In the genomic region with DNA sequence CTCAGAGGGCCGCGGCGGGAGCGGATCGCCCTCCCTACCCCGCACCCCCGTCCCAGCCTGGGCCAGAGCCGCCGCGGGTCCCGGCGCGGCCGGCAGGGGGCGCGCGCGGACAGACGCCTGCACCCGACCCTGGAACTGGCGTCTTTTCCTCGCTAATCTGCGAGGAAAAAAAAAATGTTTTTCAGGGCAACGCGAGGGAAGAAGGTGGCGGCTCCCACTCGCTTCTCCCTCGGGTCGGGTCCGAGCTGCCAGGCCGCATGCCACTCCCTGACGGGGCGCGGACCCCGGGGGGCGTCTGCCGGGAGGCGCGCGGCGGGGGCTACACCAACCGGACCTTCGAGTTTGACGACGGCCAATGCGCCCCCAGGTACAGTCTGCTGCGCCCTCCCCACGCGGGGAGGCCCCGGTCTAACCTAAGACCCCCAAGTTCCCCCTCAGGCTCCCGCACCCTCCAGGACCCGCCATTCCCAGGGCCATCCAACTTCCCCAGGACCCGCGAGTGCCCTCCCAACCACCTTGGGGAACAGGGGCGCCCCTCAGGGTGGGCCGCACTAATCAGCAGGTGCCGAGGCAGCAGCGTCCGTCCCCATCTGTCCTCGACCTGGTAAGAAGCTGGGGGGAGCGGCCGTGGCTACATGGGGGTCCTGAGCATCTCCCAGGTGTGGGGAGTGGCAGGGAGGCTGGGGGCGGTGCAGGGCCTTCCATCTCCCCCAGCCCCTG, we compare ENCODE assay signal across 2 cellular contexts.
TF ChIP-seq lines count a peak whose summit lies in the region.

A gene (plus strand): TSS at position 184 of the 720 bp plus-strand sequence. CDS start 74 bp downstream, at position 258.

TF ChIP-seq in HCT116, 20 proteins besides CTCF, POLR2A, EP300 and RAD21:
- TF ChIP-seq, protein P1, sequence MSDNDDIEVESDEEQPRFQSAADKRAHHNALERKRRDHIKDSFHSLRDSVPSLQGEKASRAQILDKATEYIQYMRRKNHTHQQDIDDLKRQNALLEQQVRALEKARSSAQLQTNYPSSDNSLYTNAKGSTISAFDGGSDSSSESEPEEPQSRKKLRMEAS (IDR thresholded peaks at IDR 0.05), result no peak
- TF ChIP-seq YY1 (IDR thresholded peaks at IDR 0.05; ENCODE audit: extremely low read depth, insufficient replicate concordance, low read depth, low read length), result peak; percentile 32

TF ChIP-seq in SK-N-SH, 30 proteins besides CTCF, POLR2A, EP300 and RAD21:
- peak; percentile 33; the same call in 1 of the 2 replicates for TF ChIP-seq SMC3 (IDR thresholded peaks at IDR 0.05; ENCODE audit: low read depth, low read length)
- TF ChIP-seq, protein P2, sequence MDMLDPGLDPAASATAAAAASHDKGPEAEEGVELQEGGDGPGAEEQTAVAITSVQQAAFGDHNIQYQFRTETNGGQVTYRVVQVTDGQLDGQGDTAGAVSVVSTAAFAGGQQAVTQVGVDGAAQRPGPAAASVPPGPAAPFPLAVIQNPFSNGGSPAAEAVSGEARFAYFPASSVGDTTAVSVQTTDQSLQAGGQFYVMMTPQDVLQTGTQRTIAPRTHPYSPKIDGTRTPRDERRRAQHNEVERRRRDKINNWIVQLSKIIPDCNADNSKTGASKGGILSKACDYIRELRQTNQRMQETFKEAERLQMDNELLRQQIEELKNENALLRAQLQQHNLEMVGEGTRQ (IDR thresholded peaks at IDR 0.05; ENCODE audit: borderline replicate concordance, low read depth, low read length), result no peak
TF ChIP-seq in SK-N-SH: peak in this region for 1.
